ENCODE assay signal across 8 cellular contexts in genomic region chr4:706083-706633, GRCh38. TPM values are rescaled to one million over a fixed set of nuclear protein-coding genes. Genes with fewer than 3 reads are reported as not detected.
DNase-seq lines count a peak whose midpoint lies in the region; ATAC-seq and TF ChIP-seq lines count a peak whose summit lies in the region.
"Not testable (repeated sequence)": the region's sequence is repeated elsewhere in the genome, so short reads cannot be mapped to it uniquely, and the experiment has no call there.

No MANE protein-coding gene starts in this region.

- in situ Hi-C loops in astrocyte of the cerebellum (cut with HindIII; ENCODE audit: low sequenced_read_pairs), result not testable (repeated sequence)

- 0 to 1% methylated on average over 21 of the region's 21 CpGs for WGBS in esophagus, 2 donors

- peaks cover 30 to 68% (median 48%) of the 10 kb centered on the region in 10 experiments for H3K4me1 ChIP-seq in BLaER1 treated with 17β-estradiol and CSF1 and Interleukin-3, amounts not matched to agents 10 nM and 100 nM
- not testable (repeated sequence) for H3K4me1 ChIP-seq in SJCRH30
- peaks cover 10 to 16% of the 10 kb centered on the region in 2 donors for H3K4me1 ChIP-seq in esophagus (ENCODE audit: control insufficient read depth in 2 of 2, insufficient read depth in 2 of 2, low read length in 1 of 2)
- peaks cover 21 to 35% of the 10 kb centered on the region in 2 donors for H3K4me1 ChIP-seq in thoracic aorta (ENCODE audit: control insufficient read depth in 1 of 2, low read depth in 2 of 2)

- H3K4me3 ChIP-seq in BLaER1 treated with 17β-estradiol and CSF1 and Interleukin-3, amounts not matched to agents 10 nM and 100 nM, result peak overlapping the region; percentile 92 to 100 (median 99)
- H3K4me3 ChIP-seq in SJCRH30 (peak overlapping the region; percentile 100), astrocyte of the cerebellum (ENCODE audit: low read depth, low read length) (peak overlapping the region; percentile 65), esophagus (ENCODE audit: low read depth in 1 of 2, low read length in 2 of 2) (peak overlapping the region; percentile 86 to 97), thoracic aorta (peak overlapping the region; percentile 100)

- peaks cover 25% of the 10 kb centered on the region for H3K4me1 Mint-ChIP-seq in osteocyte (ENCODE audit: unreplicated experiment)

- H3K36me3 ChIP-seq in BLaER1 treated with 17β-estradiol and CSF1 and Interleukin-3, amounts not matched to agents 10 nM and 100 nM, result peaks cover 12 to 35% (median 33%) of the 10 kb centered on the region in 11 experiments
- peaks cover 27% of the 10 kb centered on the region for H3K36me3 ChIP-seq in SJCRH30
- not testable (repeated sequence) for H3K36me3 ChIP-seq in esophagus (ENCODE audit: control insufficient read depth in 2 of 2, insufficient read depth in 2 of 2, low read length in 1 of 2); thoracic aorta

- peaks cover 17% of the 10 kb centered on the region for H3K36me3 Mint-ChIP-seq in osteocyte (ENCODE audit: unreplicated experiment)

- H3K27me3 Mint-ChIP-seq in osteocyte (ENCODE audit: unreplicated experiment), result not testable (repeated sequence)

- ATAC-seq in HG02852 (IDR thresholded peaks at IDR 0.05; ENCODE audit: unreplicated experiment), result peak; percentile 0
- not testable (repeated sequence) for ATAC-seq in thoracic aorta (ENCODE audit: insufficient number of reproducible peaks, low FRiP score, low read depth)

- H3K9me3 Mint-ChIP-seq in osteocyte (ENCODE audit: unreplicated experiment), result not testable (repeated sequence)

- peak overlapping the region; percentile 99 to 100 (median 100) for H3K27ac ChIP-seq in BLaER1 treated with 17β-estradiol and CSF1 and Interleukin-3, amounts not matched to agents 10 nM and 100 nM
- H3K27ac ChIP-seq in SJCRH30 (peak overlapping the region; percentile 89), esophagus (ENCODE audit: low read depth in 2 of 2, low read length in 1 of 2) (peak overlapping the region; percentile 76 to 84), layer of hippocampus (ENCODE audit: low read depth, low read length) (peak overlapping the region; percentile 46), thoracic aorta (peak overlapping the region; percentile 70 to 80)

- H3K27me3 ChIP-seq in BLaER1 treated with 17β-estradiol and CSF1 and Interleukin-3, amounts not matched to agents 10 nM and 100 nM; SJCRH30; esophagus (ENCODE audit: control insufficient read depth in 1 of 2, insufficient read depth in 2 of 2, low read length in 2 of 2); layer of hippocampus (ENCODE audit: control insufficient read depth, insufficient read depth, low read length); thoracic aorta (replicated peaks; ENCODE audit: insufficient read depth): not testable (repeated sequence)

- not testable (repeated sequence) for DNase-seq in SJCRH30; astrocyte of the cerebellum (ENCODE audit: low read depth); osteocyte (ENCODE audit: extremely low spot score, unreplicated experiment); thoracic aorta (ENCODE audit: low spot score)

- H3K9ac ChIP-seq in BLaER1 treated with 17β-estradiol and CSF1 and Interleukin-3, amounts not matched to agents 10 nM and 100 nM, result peak overlapping the region; percentile 100

- peaks cover 44 to 45% (median 45%) of the 10 kb centered on the region in 11 experiments for H4K20me1 ChIP-seq in BLaER1 treated with 17β-estradiol and CSF1 and Interleukin-3, amounts not matched to agents 10 nM and 100 nM

- not testable (repeated sequence) for H3K9me3 ChIP-seq in BLaER1 treated with 17β-estradiol and CSF1 and Interleukin-3, amounts not matched to agents 10 nM and 100 nM (replicated peaks in 1 of 11); SJCRH30 (replicated peaks); esophagus (ENCODE audit: control insufficient read depth in 2 of 2, insufficient read depth in 1 of 2, low read depth in 1 of 2, low read length in 1 of 2); thoracic aorta

- TF ChIP-seq CTCF in astrocyte of the cerebellum (IDR thresholded peaks at IDR 0.05; ENCODE audit: low read depth, low read length, missing control alignments); osteocyte (IDR thresholded peaks at IDR 0.05); thoracic aorta (IDR thresholded peaks at IDR 0.05): not testable (repeated sequence)

- peak overlapping the region; percentile 97 to 100 (median 99) for H3K4me2 ChIP-seq in BLaER1 treated with 17β-estradiol and CSF1 and Interleukin-3, amounts not matched to agents 10 nM and 100 nM

- H3K27ac Mint-ChIP-seq in osteocyte (ENCODE audit: unreplicated experiment), result not testable (repeated sequence)

- peak overlapping the region; percentile 61 for H3K4me3 Mint-ChIP-seq in osteocyte (ENCODE audit: unreplicated experiment)

RNA-seq across cellular contexts. Expression of gene PCGF3, which starts 0.5 kb away (rescaled TPM):
- total RNA-seq in SJCRH30 (2014; rRNA removed; shearing (Covaris generic)), result 50.3 and 60.4 TPM in 2 replicates
- polyA plus RNA-seq in esophagus, result 10 to 100 TPM; 27.0 to 63.7 TPM
- total RNA-seq in osteocyte (69.8 and 70.0 TPM in 2 replicates), thoracic aorta (10 to 100 TPM; 50.4 to 83.2 TPM)

RNA-seq across cellular contexts. Expression of gene SLC49A3, which starts 17.2 kb away (rescaled TPM):
- total RNA-seq in SJCRH30 (2014; rRNA removed; shearing (Covaris generic)), result 0.13 TPM in 1 of 2 replicates, not detected in the other
- polyA plus RNA-seq in esophagus, result 1 to 10 TPM; 3.8 to 7.2 TPM
- total RNA-seq in osteocyte (0.31 and 0.67 TPM in 2 replicates), thoracic aorta (10 to 100 TPM in 1 of 2 donors, 1 to 10 TPM in 1; 9.1 to 26.0 TPM)

RNA-seq across cellular contexts. Expression of gene MYL5, which starts 31.8 kb away (rescaled TPM):
- 3.2 and 3.4 TPM in 2 replicates for total RNA-seq in SJCRH30 (2014; rRNA removed; shearing (Covaris generic))
- 10 to 100 TPM; 17.9 to 22.4 TPM for polyA plus RNA-seq in esophagus
- total RNA-seq in osteocyte, result 32.2 and 32.3 TPM in 2 replicates
- total RNA-seq in thoracic aorta, result 1 to 10 TPM; 3.8 to 4.9 TPM

RNA-seq across cellular contexts. Expression of gene ATP5ME, which starts 32.1 kb away (rescaled TPM):
- total RNA-seq in SJCRH30 (2014; rRNA removed; shearing (Covaris generic)), result 338 and 409 TPM in 2 replicates
- polyA plus RNA-seq in esophagus, result 100 to 1,000 TPM; 539 to 570 TPM
- total RNA-seq in osteocyte (261 and 271 TPM in 2 replicates), thoracic aorta (10 to 100 TPM; 21.0 to 51.6 TPM)

Comparison
In these comparisons a context has a peak if more than half of its experiments do, and no peak if none do; other contexts are left out.
1. H3K27ac ChIP-seq: peak in every context shown above with its lines; median percentile 100 in BLaER1 treated with 17β-estradiol and CSF1 and Interleukin-3, amounts not matched to agents 10 nM and 100 nM; 89 in SJCRH30; 80 in esophagus; 75 in thoracic aorta; 46 in layer of hippocampus.